ENCODE assay signal across 8 cellular contexts in the genomic region with DNA sequence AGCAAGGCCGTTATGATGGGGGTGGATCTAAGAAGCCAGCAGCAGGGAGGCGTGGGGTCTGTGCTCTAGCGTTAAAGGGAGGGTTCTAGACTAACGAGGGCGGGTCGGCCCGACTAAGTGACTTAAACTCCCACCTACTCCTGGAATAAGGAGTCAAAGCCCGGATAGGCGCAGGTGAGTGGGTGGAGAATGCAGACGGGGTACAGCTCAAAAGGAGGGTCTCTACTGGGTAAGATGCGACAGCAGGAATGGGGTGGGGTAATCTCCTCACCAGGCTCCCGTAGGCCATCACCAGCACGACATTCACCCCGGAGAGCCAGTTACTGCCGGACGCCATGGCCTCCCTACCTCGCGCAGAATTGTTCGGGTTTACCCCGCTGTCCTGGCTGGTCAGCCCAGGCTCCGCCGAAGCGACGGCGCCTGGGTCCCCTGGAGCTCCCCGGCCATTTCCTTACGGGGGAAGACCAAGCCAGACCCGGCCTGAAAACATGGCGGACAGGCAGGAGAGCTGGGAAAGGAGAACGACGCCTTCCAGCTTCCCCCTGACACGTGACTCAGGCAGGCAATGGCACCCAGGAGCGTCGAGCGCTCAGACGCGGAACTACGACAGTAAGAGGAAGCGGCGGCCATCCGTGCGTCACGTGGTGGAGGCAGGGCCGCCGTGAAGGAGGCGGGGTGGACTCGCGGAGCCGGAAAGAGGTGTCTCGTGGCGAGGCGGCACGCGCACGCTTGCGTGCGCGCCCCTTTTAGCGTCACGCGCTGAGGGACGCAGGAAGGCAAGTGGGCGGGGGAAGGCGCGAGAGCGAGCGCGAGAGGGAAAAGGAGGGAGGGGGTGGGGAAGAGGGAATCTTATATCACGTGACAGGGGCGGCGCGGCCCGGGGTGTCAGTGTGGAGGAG. TPM values are rescaled to one million over a fixed set of nuclear protein-coding genes. Genes with fewer than 3 reads are reported as not detected.
DNase-seq lines count a peak whose midpoint lies in the region; ATAC-seq lines count a peak whose summit lies in the region.

Gene UBAP2L, plus strand, starts transcription at position 885 of the 899 bp plus-strand sequence. CDS start 4,169 bp downstream, outside the sequence.

- peaks cover 2% of the 10 kb centered on the region for H3K9me3 Mint-ChIP-seq in activated CD4-positive, alpha-beta T cell treated with anti-CD3 and anti-CD28 coated beads, Interleukin-2, amount 10 ng/mL, durations not matched to agents 7 days and 5 days

- no peaks in the 10 kb centered on the region for H3K27me3 ChIP-seq in BLaER1

- H3K4me2 ChIP-seq in BLaER1 = peak within 1 kb of the TSS; percentile 93

- no peaks in the 10 kb centered on the region for H3K9me3 ChIP-seq in BLaER1

- peak within 1 kb of the TSS; percentile 95 for H3K27ac Mint-ChIP-seq in activated CD4-positive, alpha-beta T cell treated with anti-CD3 and anti-CD28 coated beads, Interleukin-2, amount 10 ng/mL, durations not matched to agents 7 days and 5 days

- peaks cover 49% of the 10 kb centered on the region for H3K36me3 ChIP-seq in BLaER1

- DNase-seq in NCI-H69 (lab: John Stamatoyannopoulos, UW) (peak; percentile 100), cortex of kidney (lab: John Stamatoyannopoulos, UW) (peak; percentile 78), left colon (peak; percentile 99)
- peak; percentile 99 for DNase-seq in activated CD4-positive, alpha-beta T cell treated with anti-CD3 and anti-CD28 coated beads, Interleukin-2, amount 10 ng/mL, durations not matched to agents 7 days and 5 days
- DNase-seq in stimulated activated CD4-positive, alpha-beta T cell treated with anti-CD3 and anti-CD28 coated beads, Interleukin-1b, Interleukin-23, amount 100 ng/mL, for 48 hours = peak; percentile 99

- no peaks in the 10 kb centered on the region for H3K27me3 Mint-ChIP-seq in activated CD4-positive, alpha-beta T cell treated with anti-CD3 and anti-CD28 coated beads, Interleukin-2, amount 10 ng/mL, durations not matched to agents 7 days and 5 days

- ATAC-seq in GM19328 (IDR thresholded peaks at IDR 0.05; ENCODE audit: unreplicated experiment) (peak; percentile 93), HG03520 (IDR thresholded peaks at IDR 0.05; ENCODE audit: unreplicated experiment) (peak; percentile 89), left colon (peak; percentile 94)

- H3K4me3 Mint-ChIP-seq in activated CD4-positive, alpha-beta T cell treated with anti-CD3 and anti-CD28 coated beads, Interleukin-2, amount 10 ng/mL, durations not matched to agents 7 days and 5 days = peak within 1 kb of the TSS; percentile 94

- peak within 1 kb of the TSS; percentile 99 for H3K9ac ChIP-seq in BLaER1

- peaks cover 61% of the 10 kb centered on the region for H3K36me3 Mint-ChIP-seq in activated CD4-positive, alpha-beta T cell treated with anti-CD3 and anti-CD28 coated beads, Interleukin-2, amount 10 ng/mL, durations not matched to agents 7 days and 5 days (ENCODE audit: low read depth)

- POLR2A ChIA-PET in activated CD4-positive, alpha-beta T cell treated with anti-CD3 and anti-CD28 coated beads, Interleukin-2, amount 10 ng/mL, durations not matched to agents 7 days and 5 days (lab: Charles Lee) = interaction anchor here (0.6 to 1.0 kb wide), 3 partner anchors 11 to 377 kb away, joined by 4 read pairs; no protein-coding TSS in a partner anchor

- intact Hi-C loops in left colon (cut with DNase I, micrococcal nuclease) = no loop called here

- H3K27ac ChIP-seq in BLaER1 = peak within 1 kb of the TSS; percentile 98

- CTCF ChIA-PET in activated CD4-positive, alpha-beta T cell treated with anti-CD3 and anti-CD28 coated beads, Interleukin-2, amount 10 ng/mL, durations not matched to agents 7 days and 5 days (lab: Charles Lee) = interaction anchor here (0.8 to 1.8 kb wide), 4 partner anchors 9 to 106 kb away, joined by 3 to 4 read pairs (median 3); no protein-coding TSS in a partner anchor

- peaks cover 76% of the 10 kb centered on the region for H4K20me1 ChIP-seq in BLaER1

- peaks cover 44% of the 10 kb centered on the region for H3K4me1 ChIP-seq in BLaER1

- H3K4me1 Mint-ChIP-seq in activated CD4-positive, alpha-beta T cell treated with anti-CD3 and anti-CD28 coated beads, Interleukin-2, amount 10 ng/mL, durations not matched to agents 7 days and 5 days = peaks cover 69% of the 10 kb centered on the region

- peak within 1 kb of the TSS; percentile 92 for H3K4me3 ChIP-seq in BLaER1

RNA-seq across cellular contexts. Expression of gene UBAP2L, which starts in this region (rescaled TPM):
- 100 to 1,000 TPM; 186 to 211 TPM for total RNA-seq in activated CD4-positive, alpha-beta T cell treated with anti-CD3 and anti-CD28 coated beads, Interleukin-2, amount 10 ng/mL, durations not matched to agents 7 days and 5 days
- total RNA-seq in left colon = 10 to 100 TPM; 78.5 to 90.2 TPM

Comparison
In these comparisons a context has a peak if more than half of its experiments do, and no peak if none do; other contexts are left out.
1. Peak in every context shown above with its lines: DNase-seq, ATAC-seq, H3K4me3 ChIP-seq and H3K27ac ChIP-seq.